ENCODE assay signal across 8 cellular contexts in genomic region chr17:7306911-7307685, GRCh38. TPM values are rescaled to one million over a fixed set of nuclear protein-coding genes. Genes with fewer than 3 reads are reported as not detected.
DNase-seq lines count a peak whose midpoint lies in the region; ATAC-seq and TF ChIP-seq lines count a peak whose summit lies in the region.

TSS of gene EIF5A (plus strand) at chr17:7307628. CDS start at chr17:7309636, 2,008 bp downstream.

- H3K4me1 Mint-ChIP-seq in HFFc6 (ENCODE audit: low read depth) = peaks cover 36% of the 10 kb centered on the region

- peak; percentile 93 for ATAC-seq in gastroesophageal sphincter

- CTCF ChIA-PET in SK-N-SH (lab: Yijun Ruan, JAX) = no interaction called here

- peak within 1 kb of the TSS; percentile 94 for H3K4me3 Mint-ChIP-seq in HFFc6

- H3K4me3 ChIP-seq in SK-N-SH (ENCODE audit: low read depth in 2 of 2, low read length in 1 of 2) = peak within 1 kb of the TSS; percentile 76 to 79
- H3K4me3 ChIP-seq in gastroesophageal sphincter = peak within 1 kb of the TSS; percentile 68 to 99

- H3K4me1 ChIP-seq in SK-N-SH (ENCODE audit: control insufficient read depth in 1 of 2, insufficient read depth in 2 of 2, low read depth in 1 of 2, low read length in 1 of 2) = peaks cover 13 to 19% of the 10 kb centered on the region in 2 experiments; a peak in 3 of 4 replicates
- peaks cover 5 to 42% (median 15%) of the 10 kb centered on the region in 3 donors for H3K4me1 ChIP-seq in gastroesophageal sphincter

- no peaks in the 10 kb centered on the region for H3K9me3 ChIP-seq in SK-N-SH
- H3K9me3 ChIP-seq in gastroesophageal sphincter = no peaks in the 10 kb centered on the region

- TF ChIP-seq EP300 in SK-N-SH (IDR thresholded peaks at IDR 0.05; ENCODE audit: borderline replicate concordance in 1 of 2, low read depth in 1 of 2, low read length in 1 of 2) = no peak
- no peak for TF ChIP-seq EP300 in gastroesophageal sphincter (IDR thresholded peaks at IDR 0.05)

- H3K36me3 Mint-ChIP-seq in HFFc6 (ENCODE audit: low read depth) = peaks cover 33% of the 10 kb centered on the region

- peaks cover 10% of the 10 kb centered on the region for H3K27me3 Mint-ChIP-seq in HFFc6 (ENCODE audit: insufficient read depth)

- TF ChIP-seq POLR2A in gastroesophageal sphincter (IDR thresholded peaks at IDR 0.05) = peak; percentile 74 to 93

- H3K4me2 ChIP-seq in SK-N-SH = peak within 1 kb of the TSS; percentile 90

- H3K9me2 ChIP-seq in SK-N-SH = no peaks in the 10 kb centered on the region

- peak; percentile 99 for DNase-seq in GM04503 (ENCODE audit: low read depth)
- peak; percentile 100 for DNase-seq in HFFc6
- peak; percentile 99 for DNase-seq in NCI-H1048 (lab: John Stamatoyannopoulos, UW)
- peak; percentile 99 for DNase-seq in SK-N-SH
- peak; percentile 100 for DNase-seq in activated naive CD4-positive, alpha-beta T cell treated with anti-CD3 and anti-CD28 coated beads, Interleukin-2, amount 50 U/mL, for 16 hours
- DNase-seq in non-pigmented ciliary epithelial cell (ENCODE audit: low read depth) = peak; percentile 100
- peak; percentile 99 for DNase-seq in superior temporal gyrus (ENCODE audit: extremely low spot score)

- peak within 1 kb of the TSS; percentile 99 for H2AFZ ChIP-seq in SK-N-SH (ENCODE audit: low read depth)

- H3K27ac Mint-ChIP-seq in HFFc6 = peak within 1 kb of the TSS; percentile 99

- POLR2A ChIA-PET in SK-N-SH (lab: Yijun Ruan, JAX) = interaction anchor here (0.6 kb wide), 1 partner anchor 73 kb away, joined by 3 read pairs; no protein-coding TSS in a partner anchor

- TF ChIP-seq CTCF in HFFc6 (IDR thresholded peaks at IDR 0.05) = no peak
- TF ChIP-seq CTCF in SK-N-SH (IDR thresholded peaks at IDR 0.05) = no peak
- TF ChIP-seq CTCF in gastroesophageal sphincter (IDR thresholded peaks at IDR 0.05) = no peak

- TF ChIP-seq RAD21 in SK-N-SH (IDR thresholded peaks at IDR 0.05; ENCODE audit: low read length) = no peak

- H3K9me3 Mint-ChIP-seq in HFFc6 = no peaks in the 10 kb centered on the region

- H4K20me1 ChIP-seq in SK-N-SH (ENCODE audit: insufficient read depth) = peaks cover 38% of the 10 kb centered on the region

- H3K36me3 ChIP-seq in SK-N-SH (replicated peaks in 1 of 2; ENCODE audit: control insufficient read depth in 1 of 2, insufficient read depth in 2 of 2, low read length in 1 of 2) (peaks cover 24 to 27% of the 10 kb centered on the region in 2 experiments), gastroesophageal sphincter (peaks cover 3 to 29% of the 10 kb centered on the region in 2 donors)

- peaks cover 44% of the 10 kb centered on the region for H3K79me2 ChIP-seq in SK-N-SH (ENCODE audit: insufficient read depth)

- H3F3A ChIP-seq in SK-N-SH (replicated peaks; ENCODE audit: insufficient read depth) = peaks cover 41% of the 10 kb centered on the region

- WGBS in SK-N-SH (ENCODE audit: low lambda C conversion rate) = 2% methylated on average over 56 of the region's 64 CpGs
- WGBS in gastroesophageal sphincter (ENCODE audit: low coverage in 1 of 2), 2 donors = 0% methylated on average over 10 to 37 of the region's 64 CpGs

- H3K9ac ChIP-seq in SK-N-SH = peak within 1 kb of the TSS; percentile 93

- H3K27me3 ChIP-seq in SK-N-SH (ENCODE audit: insufficient read depth) (no peaks in the 10 kb centered on the region), gastroesophageal sphincter (no peaks in the 10 kb centered on the region)

- H3K27ac ChIP-seq in SK-N-SH (ENCODE audit: low read depth in 2 of 2, low read length in 1 of 2) = peak within 1 kb of the TSS; percentile 91 to 92
- H3K27ac ChIP-seq in gastroesophageal sphincter = peak within 1 kb of the TSS; percentile 91 to 100 (median 100)

TF ChIP-seq in SK-N-SH, 30 proteins besides CTCF, POLR2A, EP300 and RAD21:
- no peak; the same call in 1 of the 2 replicates for TF ChIP-seq YY1 (IDR thresholded peaks at IDR 0.05; ENCODE audit: low read depth)
- no peak for TF ChIP-seq RFX5 (IDR thresholded peaks at IDR 0.05; ENCODE audit: low read length)
- TF ChIP-seq TEAD4 (IDR thresholded peaks at IDR 0.05; ENCODE audit: borderline replicate concordance, insufficient read depth) = no peak
- no peak for TF ChIP-seq CHD2 (IDR thresholded peaks at IDR 0.05; ENCODE audit: low read length, partially characterized antibody)
- TF ChIP-seq TAF1 (IDR thresholded peaks at IDR 0.05; ENCODE audit: borderline replicate concordance, low read depth, low read length) = peak; percentile 84
- no peak for TF ChIP-seq JUND (IDR thresholded peaks at IDR 0.05)
- TF ChIP-seq FOSL2 (IDR thresholded peaks at IDR 0.05; ENCODE audit: borderline replicate concordance, low read depth) = no peak
- TF ChIP-seq MEF2A (IDR thresholded peaks at IDR 0.05; ENCODE audit: borderline replicate concordance, low read depth) = no peak
- TF ChIP-seq RCOR1 (IDR thresholded peaks at IDR 0.05; ENCODE audit: low read length) = no peak
- TF ChIP-seq POLR2AphosphoS5 (IDR thresholded peaks at IDR 0.05; ENCODE audit: low read depth, low read length) = peak; percentile 84
- peak; percentile 54; the same call in 1 of the 2 replicates for TF ChIP-seq ELF1 (IDR thresholded peaks at IDR 0.05)
- TF ChIP-seq NFIC (IDR thresholded peaks at IDR 0.05; ENCODE audit: borderline replicate concordance) = no peak
- peak; percentile 86 for TF ChIP-seq MAX (IDR thresholded peaks at IDR 0.05; ENCODE audit: low read depth)
- TF ChIP-seq MXI1 (IDR thresholded peaks at IDR 0.05; ENCODE audit: low read depth, low read length) = peak; percentile 95
- TF ChIP-seq GABPA (IDR thresholded peaks at IDR 0.05; ENCODE audit: low read depth) = peak; percentile 47
- TF ChIP-seq USF2 (IDR thresholded peaks at IDR 0.05; ENCODE audit: borderline replicate concordance, low read depth, low read length) = no peak
- 0 out of 2 replicates have a peak, but pooled peaks have one; percentile 27 for TF ChIP-seq SIN3A (IDR thresholded peaks at IDR 0.05; ENCODE audit: borderline replicate concordance, low read depth, low read length)
- TF ChIP-seq NRF1 (IDR thresholded peaks at IDR 0.05; ENCODE audit: low read depth, low read length) = peak; percentile 93
TF ChIP-seq in SK-N-SH: peak in this region for 8.

RNA-seq across cellular contexts. Expression of gene EIF5A, which starts in this region (rescaled TPM):
- total RNA-seq in HFFc6 (2021; fragmentation: NEBNext Ultra II Directional; extraction: Animal tissue kit (Norgen Biotek cat#: 25700)) = 1,000 to 10,000 TPM; 1,011 to 1,116 (median 1,072) TPM
- 711 and 971 TPM in 2 replicates for polyA plus RNA-seq in SK-N-SH (2012; rRNA removed)
- polyA plus RNA-seq in SK-N-SH (2012; cell fraction: cytosol; rRNA removed) = 580 and 792 TPM in 2 replicates
- 284 and 445 TPM in 2 replicates for polyA plus RNA-seq in SK-N-SH (2012; cell fraction: nucleus; rRNA removed)
- 100 to 1,000 TPM; 145 to 233 (median 183) TPM for total RNA-seq in gastroesophageal sphincter

Comparison
In these comparisons a context has a peak if more than half of its experiments do, and no peak if none do; other contexts are left out.
1. Peak in every context shown above with its lines: DNase-seq, ATAC-seq, H3K4me3 ChIP-seq and H3K27ac ChIP-seq.
2. RNA of gene EIF5A (total RNA-seq): 1,011 to 1,116 TPM in HFFc6; 145 to 233 TPM in gastroesophageal sphincter; every median in the first group is over 4 times any median in the second.